ENCODE assay signal across 15 cellular contexts in genomic region chr18:79472176-79472575, GRCh38.
DNase-seq lines count a peak whose midpoint lies in the region; ATAC-seq and TF ChIP-seq lines count a peak whose summit lies in the region.
"Had no signal": no experiment of that assay in that cellular context is flagged by ENCODE, and none has a peak within 500 bp of the region (broad histone marks: within the 10 kb centered on the region; RNA-seq: fewer than 3 reads in every experiment).

No MANE protein-coding gene starts in this region.

- H3K27ac ChIP-seq in BLaER1 (peak overlapping the region; percentile 35; the same call in 1 of the 2 replicates), OCI-LY1 (ENCODE audit: low read depth, low read length, poor library complexity, severe bottlenecking) (peak overlapping the region; percentile 79), smooth muscle cell (ENCODE audit: low read depth) (no peak overlapping the region)
- H3K27ac ChIP-seq in naive thymus-derived CD4-positive, alpha-beta T cell (ENCODE audit: low read depth, low read length) = peak overlapping the region; percentile 7
- H3K27ac ChIP-seq: GM23248, HL-60 had no signal

- H3K9me2 ChIP-seq in OCI-LY1 (ENCODE audit: low read depth, low read length) = no peaks in the 10 kb centered on the region

- WGBS in smooth muscle cell (ENCODE audit: low lambda C conversion rate) = 98% methylated on average over 10 of the region's 10 CpGs

- ATAC-seq in naive thymus-derived CD4-positive, alpha-beta T cell = no peak
- ATAC-seq: HCT116 had no signal

- no peak for TF ChIP-seq CTCF in OCI-LY1 (IDR thresholded peaks at IDR 0.05; ENCODE audit: low read length)
- no peak for TF ChIP-seq CTCF in smooth muscle cell (IDR thresholded peaks at IDR 0.05; ENCODE audit: borderline replicate concordance, insufficient read depth, poor library complexity, severe bottlenecking)

- no peak overlapping the region for H3K4me3 ChIP-seq in BLaER1
- no peak overlapping the region for H3K4me3 ChIP-seq in OCI-LY1 (ENCODE audit: low read depth, low read length, poor library complexity, severe bottlenecking)
- no peak overlapping the region for H3K4me3 ChIP-seq in naive thymus-derived CD4-positive, alpha-beta T cell (ENCODE audit: low read length)
- H3K4me3 ChIP-seq in smooth muscle cell = no peak overlapping the region
- H3K4me3 ChIP-seq: GM23248 had no signal

- H3K9me3 ChIP-seq in BLaER1 = no peaks in the 10 kb centered on the region
- H3K9me3 ChIP-seq in OCI-LY1 (ENCODE audit: low read length) = no peaks in the 10 kb centered on the region
- no peaks in the 10 kb centered on the region for H3K9me3 ChIP-seq in naive thymus-derived CD4-positive, alpha-beta T cell (ENCODE audit: control insufficient read depth in 2 of 3, low read length in 3 of 3)
- H3K9me3 ChIP-seq in smooth muscle cell (replicated peaks; ENCODE audit: low read depth) = no peaks in the 10 kb centered on the region
- H3K9me3 ChIP-seq: BE2C had no signal

- H3K27ac Mint-ChIP-seq in activated T-cell treated with anti-CD3 and anti-CD28 coated beads, Interleukin-2, amount 50 U/mL, for 24 hours = peak overlapping the region; percentile 83
- peak overlapping the region in 5 of 9 donors; percentile 36 to 86 (median 47) for H3K27ac Mint-ChIP-seq in naive thymus-derived CD4-positive, alpha-beta T cell

- H3K9me3 Mint-ChIP-seq in activated T-cell treated with anti-CD3 and anti-CD28 coated beads, Interleukin-2, amount 50 U/mL, for 24 hours = no peaks in the 10 kb centered on the region
- H3K9me3 Mint-ChIP-seq in naive thymus-derived CD4-positive, alpha-beta T cell = no peaks in the 10 kb centered on the region

- no peaks in the 10 kb centered on the region for H3F3A ChIP-seq in OCI-LY1 (ENCODE audit: insufficient read depth, low read length)
- no peaks in the 10 kb centered on the region for H3F3A ChIP-seq in smooth muscle cell (ENCODE audit: low read depth)

- H3K4me2 ChIP-seq in BLaER1 (peak overlapping the region; percentile 23), OCI-LY1 (ENCODE audit: low read length) (no peak overlapping the region), smooth muscle cell (no peak overlapping the region)

- no peak overlapping the region for H3K4me3 Mint-ChIP-seq in activated T-cell treated with anti-CD3 and anti-CD28 coated beads, Interleukin-2, amount 50 U/mL, for 24 hours
- no peak overlapping the region for H3K4me3 Mint-ChIP-seq in naive thymus-derived CD4-positive, alpha-beta T cell
- H3K4me3 Mint-ChIP-seq: CD14-positive monocyte had no signal

- H3K4me1 ChIP-seq in BLaER1 = peaks cover 54% of the 10 kb centered on the region
- peaks cover 41% of the 10 kb centered on the region for H3K4me1 ChIP-seq in OCI-LY1 (ENCODE audit: insufficient read depth, low read length, severe bottlenecking)
- no peaks in the 10 kb centered on the region for H3K4me1 ChIP-seq in naive thymus-derived CD4-positive, alpha-beta T cell (ENCODE audit: control insufficient read depth in 2 of 2, insufficient read depth in 2 of 2, low read length in 2 of 2)
- no peaks in the 10 kb centered on the region for H3K4me1 ChIP-seq in smooth muscle cell (ENCODE audit: low read depth)
- H3K4me1 ChIP-seq: BE2C had no signal

- H3K27me3 ChIP-seq in BLaER1 (no peaks in the 10 kb centered on the region; the same call in 1 of the 2 replicates), OCI-LY1 (ENCODE audit: insufficient read depth, low read length) (no peaks in the 10 kb centered on the region), smooth muscle cell (ENCODE audit: low read depth) (no peaks in the 10 kb centered on the region)
- H3K27me3 ChIP-seq in naive thymus-derived CD4-positive, alpha-beta T cell (ENCODE audit: control insufficient read depth in 2 of 2, insufficient read depth in 2 of 2, low read length in 2 of 2) = no peaks in the 10 kb centered on the region
- H3K27me3 ChIP-seq: BE2C had no signal

- no peaks in the 10 kb centered on the region for H3K79me2 ChIP-seq in OCI-LY1 (ENCODE audit: insufficient read depth, low read length)
- H3K79me2 ChIP-seq in smooth muscle cell (ENCODE audit: low read depth) = no peaks in the 10 kb centered on the region

- no peaks in the 10 kb centered on the region for H3K27me3 Mint-ChIP-seq in activated T-cell treated with anti-CD3 and anti-CD28 coated beads, Interleukin-2, amount 50 U/mL, for 24 hours
- no peaks in the 10 kb centered on the region for H3K27me3 Mint-ChIP-seq in naive thymus-derived CD4-positive, alpha-beta T cell

- POLR2A ChIA-PET in naive thymus-derived CD4-positive, alpha-beta T cell (lab: Charles Lee) = interaction anchor here (1.0 kb wide), 1 partner anchor 66 kb away, joined by 5 read pairs; no protein-coding TSS in a partner anchor

- H2AFZ ChIP-seq in OCI-LY1 (ENCODE audit: low read length) (no peak overlapping the region), smooth muscle cell (ENCODE audit: low read depth) (no peak overlapping the region)
- H2AFZ ChIP-seq: GM23248 had no signal

- H3K36me3 Mint-ChIP-seq in activated T-cell treated with anti-CD3 and anti-CD28 coated beads, Interleukin-2, amount 50 U/mL, for 24 hours (ENCODE audit: low read depth) = peaks cover 73% of the 10 kb centered on the region
- H3K36me3 Mint-ChIP-seq in naive thymus-derived CD4-positive, alpha-beta T cell = peaks cover 0 to 34% (median 11%) of the 10 kb centered on the region in 5 donors

- CTCF ChIA-PET in naive thymus-derived CD4-positive, alpha-beta T cell (lab: Charles Lee) = interaction anchor here (1.2 kb wide), 1 partner anchor 70 kb away, joined by 6 read pairs; no protein-coding TSS in a partner anchor

- intact Hi-C loops in naive thymus-derived CD4-positive, alpha-beta T cell (cut with micrococcal nuclease) = no loop called here

- H3K4me1 Mint-ChIP-seq in activated T-cell treated with anti-CD3 and anti-CD28 coated beads, Interleukin-2, amount 50 U/mL, for 24 hours (ENCODE audit: low read depth) = peaks cover 10% of the 10 kb centered on the region
- peaks cover 0 to 10% (median 5%) of the 10 kb centered on the region in 7 donors for H3K4me1 Mint-ChIP-seq in naive thymus-derived CD4-positive, alpha-beta T cell
- H3K4me1 Mint-ChIP-seq: CD14-positive monocyte had no signal

- peaks cover 67% of the 10 kb centered on the region for H3K36me3 ChIP-seq in BLaER1
- peaks cover 86% of the 10 kb centered on the region for H3K36me3 ChIP-seq in OCI-LY1 (ENCODE audit: insufficient read depth, low read length)
- peaks cover 0 to 81% (median 17%) of the 10 kb centered on the region in 3 experiments for H3K36me3 ChIP-seq in naive thymus-derived CD4-positive, alpha-beta T cell (ENCODE audit: control insufficient read depth in 2 of 3, insufficient read depth in 3 of 3, low read length in 3 of 3)
- no peaks in the 10 kb centered on the region for H3K36me3 ChIP-seq in smooth muscle cell (ENCODE audit: low read depth)
- H3K36me3 ChIP-seq: BE2C had no signal

- no peak for DNase-seq in activated T-cell treated with anti-CD3 and anti-CD28 coated beads, Interleukin-2, amount 50 U/mL, for 24 hours
- DNase-seq in activated T-cell treated with anti-CD3 and anti-CD28 coated beads, Interleukin-2, amount 50 U/mL, for 48 hours = no peak
- DNase-seq in naive thymus-derived CD4-positive, alpha-beta T cell = no peak
- DNase-seq in smooth muscle cell (lab: John Stamatoyannopoulos, UW; ENCODE audit: unreplicated experiment) (no peak), A172 (ENCODE audit: low spot score) (no peak), NCI-H2107 (lab: John Stamatoyannopoulos, UW) (no peak)
- DNase-seq: 8988T, ACHN, BE2C, GM23248 had no signal

- H4K20me1 ChIP-seq in BLaER1 (no peaks in the 10 kb centered on the region), OCI-LY1 (ENCODE audit: insufficient read depth, low read length) (no peaks in the 10 kb centered on the region), smooth muscle cell (ENCODE audit: low read depth) (no peaks in the 10 kb centered on the region)

- H3K9ac ChIP-seq in BLaER1 (no peak overlapping the region), OCI-LY1 (ENCODE audit: low read length) (no peak overlapping the region), smooth muscle cell (ENCODE audit: low read depth) (no peak overlapping the region)
- H3K9ac ChIP-seq: GM23248 had no signal
